1 cellular context compared by ENCODE assay signal in genomic region chr3:58495101-58495500, GRCh38.
TF ChIP-seq lines count a peak whose summit lies in the region.

No MANE protein-coding gene starts in this region.

TF ChIP-seq in SK-N-SH, 30 proteins besides CTCF, POLR2A, EP300 and RAD21:
- TF ChIP-seq PBX3 (IDR thresholded peaks at IDR 0.05): no peak
- peak; percentile 51 for TF ChIP-seq JUND (IDR thresholded peaks at IDR 0.05)
- TF ChIP-seq FOXM1 (IDR thresholded peaks at IDR 0.05; ENCODE audit: low read depth): no peak
- TF ChIP-seq TCF12 (IDR thresholded peaks at IDR 0.05): peak; percentile 53; the same call in 1 of the 2 replicates
- TF ChIP-seq TAF1 (IDR thresholded peaks at IDR 0.05; ENCODE audit: borderline replicate concordance, low read depth, low read length): no peak
- no peak for TF ChIP-seq SIN3A (IDR thresholded peaks at IDR 0.05; ENCODE audit: borderline replicate concordance, low read depth, low read length)
- no peak for TF ChIP-seq TEAD4 (IDR thresholded peaks at IDR 0.05; ENCODE audit: borderline replicate concordance, insufficient read depth)
- peak; percentile 43; the same call in 1 of the 2 replicates for TF ChIP-seq NFIC (IDR thresholded peaks at IDR 0.05; ENCODE audit: borderline replicate concordance)
- no peak for TF ChIP-seq MXI1 (IDR thresholded peaks at IDR 0.05; ENCODE audit: low read depth, low read length)
- TF ChIP-seq FOSL2 (IDR thresholded peaks at IDR 0.05; ENCODE audit: borderline replicate concordance, low read depth): peak; percentile 40; the same call in 1 of the 2 replicates
- no peak for TF ChIP-seq USF2 (IDR thresholded peaks at IDR 0.05; ENCODE audit: borderline replicate concordance, low read depth, low read length)
- no peak for TF ChIP-seq POLR2AphosphoS5 (IDR thresholded peaks at IDR 0.05; ENCODE audit: low read depth, low read length)
- TF ChIP-seq YY1 (IDR thresholded peaks at IDR 0.05; ENCODE audit: low read depth): no peak
- no peak for TF ChIP-seq USF1 (IDR thresholded peaks at IDR 0.05; ENCODE audit: borderline replicate concordance, low read depth)
